1 cellular context compared by ENCODE assay signal in genomic region chr11:65425105-65425970, GRCh38.
A peak's percentile ranks its signal among the peaks of the same experiment; 100 is the strongest.
TF ChIP-seq lines count a peak whose summit lies in the region.

No MANE protein-coding gene starts in this region.

TF ChIP-seq in SK-N-SH, 30 proteins besides CTCF, POLR2A, EP300 and RAD21 (continued from another document):
- TF ChIP-seq REST (IDR thresholded peaks at IDR 0.05; ENCODE audit: low read depth, low read length) (peak; percentile 55; the same call in 1 of the 2 replicates), USF1 (IDR thresholded peaks at IDR 0.05; ENCODE audit: borderline replicate concordance, low read depth) (no peak), CHD2 (IDR thresholded peaks at IDR 0.05; ENCODE audit: low read length, partially characterized antibody) (no peak), PBX3 (IDR thresholded peaks at IDR 0.05) (peak; percentile 7; the same call in 1 of the 2 replicates), MXI1 (IDR thresholded peaks at IDR 0.05; ENCODE audit: low read depth, low read length) (peak; percentile 61; the same call in 1 of the 2 replicates)
